Comparison of ENCODE assay signal across 27 cellular contexts in genomic region chr17:11366451-11366850, GRCh38.
"Had no signal": no experiment of that assay in that cellular context is flagged by ENCODE, and none has a peak within 500 bp of the region (broad histone marks: within the 10 kb centered on the region; RNA-seq: fewer than 3 reads in every experiment).

No MANE protein-coding gene starts in this region.

- DNase-seq: activated CD4-positive, alpha-beta memory T cell treated with anti-CD3 and anti-CD28 coated beads for 36 hours; activated CD4-positive, alpha-beta T cell treated with anti-CD3 and anti-CD28 coated beads for 36 hours; activated CD4-positive, alpha-beta T cell treated with anti-CD3 and anti-CD28 coated beads, Interleukin-2, amount 10 ng/mL, durations not matched to agents 24 days and 14 days; activated CD4-positive, CD25-positive, alpha-beta regulatory T cell; activated CD4-positive, CD25-positive, alpha-beta regulatory T cell treated with anti-CD3 and anti-CD28 coated beads, Interleukin-2, amount 50 U/mL, for 72 hours; activated CD8-positive, alpha-beta memory T cell treated with anti-CD3 and anti-CD28 coated beads, Interleukin-2, amount 10 ng/mL, durations not matched to agents 7 days and 5 days; activated CD8-positive, alpha-beta memory T cell treated with anti-CD3 and anti-CD28 coated beads, Interleukin-2, amount 50 U/mL, for 4 hours; activated CD8-positive, alpha-beta T cell treated with anti-CD3 and anti-CD28 coated beads, Interleukin-2, amount 10 ng/mL, durations not matched to agents 7 days and 5 days; activated effector memory CD4-positive, alpha-beta T cell treated with anti-CD3 and anti-CD28 coated beads, Interleukin-2, amount 50 U/mL, for 16 hours; activated naive CD4-positive, alpha-beta T cell treated with anti-CD3 and anti-CD28 coated beads for 36 hours; activated naive CD8-positive, alpha-beta T cell treated with anti-CD3 and anti-CD28 coated beads for 36 hours; activated naive CD8-positive, alpha-beta T cell treated with anti-CD3 and anti-CD28 coated beads, Interleukin-2, amount 50 U/mL, for 24 hours; activated T-cell treated with anti-CD3 and anti-CD28 coated beads, Interleukin-2, amount 50 U/mL, for 1 hour; activated T-cell treated with anti-CD3 and anti-CD28 coated beads, Interleukin-2, amount 50 U/mL, for 48 hours; adrenal gland; aorta; body of pancreas; caudate nucleus; cortex of kidney; dermis blood vessel endothelial cell; effector CD4-positive, alpha-beta T cell; effector memory CD8-positive, alpha-beta T cell; erythroblast; esophagus squamous epithelium; foreskin melanocyte; T-helper 2 cell had no signal

- H3K9me3 ChIP-seq: adrenal gland, body of pancreas, esophagus squamous epithelium, gastroesophageal sphincter had no signal

- H3K36me3 ChIP-seq: adrenal gland, esophagus squamous epithelium, gastroesophageal sphincter had no signal

- H3K27ac ChIP-seq: adrenal gland, body of pancreas, esophagus squamous epithelium, gastroesophageal sphincter had no signal

- ATAC-seq: activated CD4-positive, alpha-beta T cell treated with anti-CD3 and anti-CD28 coated beads for 36 hours; activated CD8-positive, alpha-beta memory T cell treated with anti-CD3 and anti-CD28 coated beads, Interleukin-2, amount 10 ng/mL, durations not matched to agents 7 days and 5 days; activated CD8-positive, alpha-beta T cell treated with anti-CD3 and anti-CD28 coated beads, Interleukin-2, amount 10 ng/mL, durations not matched to agents 7 days and 5 days; activated naive CD8-positive, alpha-beta T cell treated with anti-CD3 and anti-CD28 coated beads, Interleukin-2, amount 50 U/mL, for 24 hours; body of pancreas; effector memory CD8-positive, alpha-beta T cell; gastroesophageal sphincter had no signal

- H3K4me1 ChIP-seq: adrenal gland, body of pancreas, esophagus squamous epithelium, gastroesophageal sphincter had no signal

- H3K4me3 ChIP-seq: adrenal gland, body of pancreas, esophagus squamous epithelium, gastroesophageal sphincter had no signal

- H3K27me3 ChIP-seq: adrenal gland, body of pancreas, esophagus squamous epithelium, gastroesophageal sphincter had no signal
